In genomic region chr9:470041-470781, GRCh38 we compare ENCODE assay signal across 8 cellular contexts. TPM values are rescaled to one million over a fixed set of nuclear protein-coding genes. Genes with fewer than 3 reads are reported as not detected.
DNase-seq lines count a peak whose midpoint lies in the region; ATAC-seq and TF ChIP-seq lines count a peak whose summit lies in the region.

No MANE protein-coding gene starts in this region.

- H3K27ac ChIP-seq in left ventricle myocardium inferior (replicated peaks): peak overlapping the region; percentile 89

- H3K4me1 ChIP-seq in left ventricle myocardium inferior: peaks cover 26% of the 10 kb centered on the region

- peak; percentile 89 to 91 (median 90) for DNase-seq in NCI-H1417 (lab: John Stamatoyannopoulos, UW)
- peak; percentile 78 for DNase-seq in T follicular helper cell (ENCODE audit: low read depth)
- peak; percentile 59 for DNase-seq in amniotic epithelial cell (ENCODE audit: low read depth)
- peak; percentile 91 for DNase-seq in left ventricle myocardium inferior
- peak; percentile 89 for DNase-seq in progenitor cell of endocrine pancreas (ENCODE audit: low spot score, unreplicated experiment)
- peak; percentile 85 for DNase-seq in ureter (ENCODE audit: low spot score)

- peak overlapping the region; percentile 86 for H3K4me3 Mint-ChIP-seq in progenitor cell of endocrine pancreas (ENCODE audit: low read depth)

- no peaks in the 10 kb centered on the region for H3K36me3 ChIP-seq in left ventricle myocardium inferior

- peaks cover 5% of the 10 kb centered on the region for H3K36me3 Mint-ChIP-seq in progenitor cell of endocrine pancreas (ENCODE audit: insufficient read depth)

- ATAC-seq in HG02763 (IDR thresholded peaks at IDR 0.05; ENCODE audit: unreplicated experiment): peak; percentile 90

- H3K4me3 ChIP-seq in GM12875 (ENCODE audit: low read depth, low read length): peak overlapping the region; percentile 66
- H3K4me3 ChIP-seq in left ventricle myocardium inferior: peak overlapping the region; percentile 68

- peak overlapping the region; percentile 97 for H3K27ac Mint-ChIP-seq in progenitor cell of endocrine pancreas

- peaks cover 29% of the 10 kb centered on the region for H3K4me1 Mint-ChIP-seq in progenitor cell of endocrine pancreas (ENCODE audit: low read depth)

- H3K27me3 Mint-ChIP-seq in progenitor cell of endocrine pancreas: no peaks in the 10 kb centered on the region

- TF ChIP-seq CTCF in GM12875 (IDR thresholded peaks at IDR 0.05; ENCODE audit: borderline replicate concordance, insufficient read depth, low read depth, low read length) (no peak), left ventricle myocardium inferior (IDR thresholded peaks at IDR 0.05; ENCODE audit: borderline replicate concordance) (no peak), progenitor cell of endocrine pancreas (IDR thresholded peaks at IDR 0.05; ENCODE audit: unreplicated experiment) (no peak)

- intact Hi-C loops in left ventricle myocardium inferior (cut with micrococcal nuclease): no loop called here

- H3K9me3 Mint-ChIP-seq in progenitor cell of endocrine pancreas (ENCODE audit: low read depth): no peaks in the 10 kb centered on the region

- no peaks in the 10 kb centered on the region for H3K9me3 ChIP-seq in left ventricle myocardium inferior (replicated peaks)

- H3K27me3 ChIP-seq in left ventricle myocardium inferior (ENCODE audit: low read depth): no peaks in the 10 kb centered on the region

RNA-seq across cellular contexts. Expression of gene KANK1, which starts 34.3 kb away (rescaled TPM):
- 155 TPM for total RNA-seq in left ventricle myocardium inferior
- total RNA-seq in progenitor cell of endocrine pancreas: 48.2 and 48.6 TPM in 2 replicates
- total RNA-seq in ureter: 81.1 TPM

Comparison
In these comparisons a context has a peak if more than half of its experiments do, and no peak if none do; other contexts are left out.
1. Peak in every context shown above with its lines: DNase-seq, ATAC-seq, H3K4me3 ChIP-seq and H3K27ac ChIP-seq.